In the genomic region with DNA sequence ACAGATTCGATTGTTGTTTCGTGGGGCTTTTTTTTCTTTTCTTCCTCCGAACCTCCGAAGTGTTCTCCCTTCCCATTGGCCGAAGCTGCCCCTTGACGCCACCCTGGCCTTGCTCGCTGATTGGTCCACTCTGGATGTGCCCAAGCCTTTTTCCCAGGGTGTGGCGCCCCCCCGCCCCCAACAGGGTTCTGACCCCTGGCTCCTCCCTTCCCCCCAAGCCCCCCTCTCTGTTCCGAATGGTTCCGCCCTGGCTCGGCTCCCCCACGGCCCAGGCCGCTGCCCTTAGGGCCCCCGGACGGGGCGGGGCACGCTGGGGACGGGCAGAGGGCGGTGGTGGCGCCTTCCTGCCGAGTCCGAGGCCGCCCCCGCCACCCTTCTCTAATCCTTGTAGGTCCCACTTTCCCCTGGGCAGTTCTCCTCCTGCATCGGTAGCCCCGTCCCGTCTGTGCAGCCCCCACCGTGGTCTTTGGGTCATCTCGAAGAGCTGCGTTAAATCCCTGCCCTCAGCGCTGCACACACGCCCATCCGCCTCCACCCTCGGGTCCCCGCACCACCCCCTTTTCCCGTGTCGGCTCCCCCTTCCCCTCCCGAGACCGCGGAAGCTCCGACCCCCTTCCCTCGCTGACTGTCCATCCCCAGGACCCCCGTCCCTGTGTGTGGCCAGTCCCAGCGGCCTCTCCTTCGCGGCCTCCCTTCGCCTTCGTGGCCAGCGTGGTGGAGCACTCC, we compare ENCODE assay signal across 8 cellular contexts. TPM values are rescaled to one million over a fixed set of nuclear protein-coding genes. Genes with fewer than 3 reads are reported as not detected.
DNase-seq lines count a peak whose midpoint lies in the region; ATAC-seq and TF ChIP-seq lines count a peak whose summit lies in the region.

No MANE protein-coding gene starts in this region.

- H3K4me1 Mint-ChIP-seq in nephron progenitor cell = peaks cover 19% of the 10 kb centered on the region

- H3K4me3 ChIP-seq in HL-60 (replicated peaks; ENCODE audit: insufficient read depth, low read length) (peak overlapping the region; percentile 51), foreskin fibroblast (ENCODE audit: low read depth in 1 of 2, low read length in 2 of 2) (peak overlapping the region; percentile 56 to 64)

- H3K27me3 Mint-ChIP-seq in nephron progenitor cell (ENCODE audit: low read depth, poor library complexity) = peaks cover 37% of the 10 kb centered on the region

- ATAC-seq in GM19467 (IDR thresholded peaks at IDR 0.05; ENCODE audit: unreplicated experiment) = peak; percentile 45

- H3K4me3 Mint-ChIP-seq in nephron progenitor cell = peak overlapping the region; percentile 90

- H3K27ac ChIP-seq in HL-60 (replicated peaks) = no peak overlapping the region

- peaks cover 45% of the 10 kb centered on the region for H3K9me3 Mint-ChIP-seq in nephron progenitor cell

- in situ Hi-C loops in Caki2 (cut with HindIII; ENCODE audit: low pct_unique_long_range_greater_than_20kb, low sequenced_read_pairs) = no loop called here

- H3K27me3 ChIP-seq in HL-60 (ENCODE audit: insufficient read depth, poor library complexity, severe bottlenecking) = peaks cover 5% of the 10 kb centered on the region

- H3K27ac Mint-ChIP-seq in nephron progenitor cell = peak overlapping the region; percentile 87

- TF ChIP-seq CTCF in HL-60 (IDR thresholded peaks at IDR 0.05; ENCODE audit: insufficient read depth, low read length) (no peak), foreskin fibroblast (IDR thresholded peaks at IDR 0.05; ENCODE audit: low read depth, low read length) (no peak), nephron progenitor cell (IDR thresholded peaks at IDR 0.05) (no peak)

- H3K36me3 Mint-ChIP-seq in nephron progenitor cell (ENCODE audit: low read depth) = peaks cover 8% of the 10 kb centered on the region

- peak; percentile 80 for DNase-seq in Caki2 (ENCODE audit: low read depth)
- peak in 1 of 2 experiments; percentile 17 for DNase-seq in HL-60 (ENCODE audit: low read depth in 1 of 2, low spot score in 1 of 2)
- DNase-seq in OCI-M1 (lab: John Stamatoyannopoulos, UW) = peak; percentile 93
- peak; percentile 56 for DNase-seq in activated gamma-delta T cell treated with Interleukin-2 at 50 U/mL for 16 hours
- DNase-seq in foreskin fibroblast = peak; percentile 91 to 96
- peak; percentile 83 for DNase-seq in nephron progenitor cell
- DNase-seq in superior temporal gyrus (ENCODE audit: extremely low spot score) = peak; percentile 85

RNA-seq across cellular contexts. Expression of gene UTP14A, which starts 25.6 kb away (rescaled TPM):
- 6.9 and 15.1 TPM in 2 replicates for total RNA-seq in Caki2 (2014; rRNA removed; shearing (Covaris generic); ENCODE audit: low replicate concordance)

RNA-seq across cellular contexts. Expression of gene BCORL1, which starts 50.9 kb away (rescaled TPM):
- total RNA-seq in Caki2 (2014; rRNA removed; shearing (Covaris generic); ENCODE audit: low replicate concordance) = 0.06 and 0.44 TPM in 2 replicates
